Comparison of ENCODE assay signal across 13 cellular contexts in the genomic region with DNA sequence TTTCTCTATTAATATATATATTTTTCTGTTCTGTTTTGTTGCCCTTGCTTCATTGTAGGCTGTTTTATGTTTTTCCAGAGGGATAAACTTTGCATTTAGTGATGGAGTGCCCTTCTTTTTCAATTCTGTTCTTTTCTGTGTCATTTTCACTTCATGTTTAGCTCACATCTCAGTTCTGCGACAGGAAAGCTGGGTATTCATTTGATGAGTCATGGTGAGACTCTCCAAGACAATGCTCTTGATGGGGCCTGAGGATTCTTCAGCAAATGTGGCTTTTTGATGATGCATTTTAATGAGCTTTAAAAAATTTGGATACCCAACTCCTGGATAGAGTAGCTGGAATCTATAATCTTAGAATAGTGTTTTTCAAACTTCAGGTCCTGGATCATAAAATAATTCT. TPM values are rescaled to one million over a fixed set of nuclear protein-coding genes. Genes with fewer than 3 reads are reported as not detected.
DNase-seq lines count a peak whose midpoint lies in the region; ATAC-seq, FAIRE-seq and TF ChIP-seq lines count a peak whose summit lies in the region.
"Had no signal": no experiment of that assay in that cellular context is flagged by ENCODE, and none has a peak within 500 bp of the region (broad histone marks: within the 10 kb centered on the region; RNA-seq: fewer than 3 reads in every experiment).

No MANE protein-coding gene starts in this region.

- H3K27ac ChIP-seq in SK-N-SH (ENCODE audit: low read depth in 2 of 2, low read length in 1 of 2): peak overlapping the region; percentile 23 to 76; a peak in 3 of 4 replicates
- H3K27ac ChIP-seq: thoracic aorta had no signal

- H3K4me3 ChIP-seq in SK-N-SH (ENCODE audit: low read depth in 2 of 2, low read length in 1 of 2): no peak overlapping the region
- no peak overlapping the region for H3K4me3 ChIP-seq in fibroblast of pulmonary artery (replicated peaks; ENCODE audit: low read depth, low read length)
- H3K4me3 ChIP-seq: thoracic aorta had no signal

- H4K20me1 ChIP-seq in SK-N-SH (ENCODE audit: insufficient read depth): no peaks in the 10 kb centered on the region

- H3K79me2 ChIP-seq in SK-N-SH (ENCODE audit: insufficient read depth): no peaks in the 10 kb centered on the region

- WGBS in SK-N-SH (ENCODE audit: low lambda C conversion rate): 7% methylated on average over 1 of the region's 1 CpG

- peak overlapping the region; percentile 52; the same call in 1 of the 2 replicates for H3K4me2 ChIP-seq in SK-N-SH

- peak in 1 of 2 experiments; percentile 59; a peak in 1 of 4 replicates for TF ChIP-seq EP300 in SK-N-SH (IDR thresholded peaks at IDR 0.05; ENCODE audit: borderline replicate concordance in 1 of 2, low read depth in 1 of 2, low read length in 1 of 2)

- no peak for TF ChIP-seq RAD21 in SK-N-SH (IDR thresholded peaks at IDR 0.05; ENCODE audit: low read length)

- 0 out of 4 replicates have a peak, but pooled peaks cover 0 to 6% of the 10 kb centered on the region in 2 experiments for H3K4me1 ChIP-seq in SK-N-SH (ENCODE audit: control insufficient read depth in 1 of 2, insufficient read depth in 2 of 2, low read depth in 1 of 2, low read length in 1 of 2)

- peak; percentile 96 for FAIRE-seq in H54 (lab: Jason Lieb, UNC)
- FAIRE-seq in urothelium cell line (lab: Jason Lieb, UNC): no peak

- no peaks in the 10 kb centered on the region for H3K9me2 ChIP-seq in SK-N-SH

- DNase-seq in H54 (ENCODE audit: insufficient read length, low spot score) (peak; percentile 62), SK-N-SH (no peak), fibroblast of pulmonary artery (ENCODE audit: low read depth) (peak; percentile 70), urothelium cell line (ENCODE audit: low spot score) (peak; percentile 65), T1000 (lab: John Stamatoyannopoulos, UW) (no peak), 8988T (no peak)
- DNase-seq: activated B cell treated with CpG ODN at 0.5 μM for 24 hours; activated CD8-positive, alpha-beta memory T cell treated with anti-CD3 and anti-CD28 coated beads, Interleukin-2, amount 50 U/mL, for 4 hours; activated naive CD8-positive, alpha-beta T cell treated with anti-CD3 and anti-CD28 coated beads, Interleukin-2, amount 10 ng/mL, durations not matched to agents 7 days and 5 days; NCI-H1417; NCI-H526 treated with DMSO at 0.1 percent for 48 hours had no signal

- peak overlapping the region; percentile 38; the same call in 1 of the 2 replicates for H3K9ac ChIP-seq in SK-N-SH

- H3K9me3 ChIP-seq in SK-N-SH: no peaks in the 10 kb centered on the region
- H3K9me3 ChIP-seq: thoracic aorta had no signal

- no peak for TF ChIP-seq POLR2A in H54 (IDR thresholded peaks at IDR 0.05; ENCODE audit: low read depth, low read length)

- H3F3A ChIP-seq in SK-N-SH (replicated peaks; ENCODE audit: insufficient read depth): peaks cover 14% of the 10 kb centered on the region

- POLR2A ChIA-PET in SK-N-SH (lab: Yijun Ruan, JAX): no interaction called here

- TF ChIP-seq CTCF in SK-N-SH (IDR thresholded peaks at IDR 0.05) (no peak), fibroblast of pulmonary artery (IDR thresholded peaks at IDR 0.05; ENCODE audit: low read length, missing control alignments) (no peak)

- no peaks in the 10 kb centered on the region for H3K36me3 ChIP-seq in SK-N-SH (replicated peaks in 1 of 2; ENCODE audit: control insufficient read depth in 1 of 2, insufficient read depth in 2 of 2, low read length in 1 of 2)
- H3K36me3 ChIP-seq: thoracic aorta had no signal

- H2AFZ ChIP-seq in SK-N-SH (ENCODE audit: low read depth): peak overlapping the region; percentile 71; the same call in 1 of the 2 replicates

- ATAC-seq in HG02840 (IDR thresholded peaks at IDR 0.05; ENCODE audit: low FRiP score, unreplicated experiment): no peak

- CTCF ChIA-PET in SK-N-SH (lab: Yijun Ruan, JAX): no interaction called here

- H3K27me3 ChIP-seq in SK-N-SH (ENCODE audit: insufficient read depth): no peaks in the 10 kb centered on the region

TF ChIP-seq in SK-N-SH, 30 proteins besides CTCF, POLR2A, EP300 and RAD21 (continues in another document):
- TF ChIP-seq MEF2A (IDR thresholded peaks at IDR 0.05; ENCODE audit: borderline replicate concordance, low read depth) (no peak), FOSL2 (IDR thresholded peaks at IDR 0.05; ENCODE audit: borderline replicate concordance, low read depth) (peak; percentile 84), RFX5 (IDR thresholded peaks at IDR 0.05; ENCODE audit: low read length) (no peak), GABPA (IDR thresholded peaks at IDR 0.05; ENCODE audit: low read depth) (no peak), TEAD4 (IDR thresholded peaks at IDR 0.05; ENCODE audit: borderline replicate concordance, insufficient read depth) (0 out of 2 replicates have a peak, but pooled peaks have one; percentile 44), EZH2phosphoT487 (IDR thresholded peaks at IDR 0.05; ENCODE audit: borderline replicate concordance, low read depth) (no peak), YY1 (IDR thresholded peaks at IDR 0.05; ENCODE audit: low read depth) (no peak), FOXM1 (IDR thresholded peaks at IDR 0.05; ENCODE audit: low read depth) (no peak), POLR2AphosphoS5 (IDR thresholded peaks at IDR 0.05; ENCODE audit: low read depth, low read length) (no peak), JUND (IDR thresholded peaks at IDR 0.05) (peak; percentile 81), NFIC (IDR thresholded peaks at IDR 0.05; ENCODE audit: borderline replicate concordance) (peak; percentile 27; the same call in 1 of the 2 replicates), SMC3 (IDR thresholded peaks at IDR 0.05; ENCODE audit: low read depth, low read length) (no peak), TAF1 (IDR thresholded peaks at IDR 0.05; ENCODE audit: borderline replicate concordance, low read depth, low read length) (no peak)
- TF ChIP-seq, protein P1, sequence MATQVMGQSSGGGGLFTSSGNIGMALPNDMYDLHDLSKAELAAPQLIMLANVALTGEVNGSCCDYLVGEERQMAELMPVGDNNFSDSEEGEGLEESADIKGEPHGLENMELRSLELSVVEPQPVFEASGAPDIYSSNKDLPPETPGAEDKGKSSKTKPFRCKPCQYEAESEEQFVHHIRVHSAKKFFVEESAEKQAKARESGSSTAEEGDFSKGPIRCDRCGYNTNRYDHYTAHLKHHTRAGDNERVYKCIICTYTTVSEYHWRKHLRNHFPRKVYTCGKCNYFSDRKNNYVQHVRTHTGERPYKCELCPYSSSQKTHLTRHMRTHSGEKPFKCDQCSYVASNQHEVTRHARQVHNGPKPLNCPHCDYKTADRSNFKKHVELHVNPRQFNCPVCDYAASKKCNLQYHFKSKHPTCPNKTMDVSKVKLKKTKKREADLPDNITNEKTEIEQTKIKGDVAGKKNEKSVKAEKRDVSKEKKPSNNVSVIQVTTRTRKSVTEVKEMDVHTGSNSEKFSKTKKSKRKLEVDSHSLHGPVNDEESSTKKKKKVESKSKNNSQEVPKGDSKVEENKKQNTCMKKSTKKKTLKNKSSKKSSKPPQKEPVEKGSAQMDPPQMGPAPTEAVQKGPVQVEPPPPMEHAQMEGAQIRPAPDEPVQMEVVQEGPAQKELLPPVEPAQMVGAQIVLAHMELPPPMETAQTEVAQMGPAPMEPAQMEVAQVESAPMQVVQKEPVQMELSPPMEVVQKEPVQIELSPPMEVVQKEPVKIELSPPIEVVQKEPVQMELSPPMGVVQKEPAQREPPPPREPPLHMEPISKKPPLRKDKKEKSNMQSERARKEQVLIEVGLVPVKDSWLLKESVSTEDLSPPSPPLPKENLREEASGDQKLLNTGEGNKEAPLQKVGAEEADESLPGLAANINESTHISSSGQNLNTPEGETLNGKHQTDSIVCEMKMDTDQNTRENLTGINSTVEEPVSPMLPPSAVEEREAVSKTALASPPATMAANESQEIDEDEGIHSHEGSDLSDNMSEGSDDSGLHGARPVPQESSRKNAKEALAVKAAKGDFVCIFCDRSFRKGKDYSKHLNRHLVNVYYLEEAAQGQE (IDR thresholded peaks at IDR 0.05; ENCODE audit: low read depth, low read length): no peak
- TF ChIP-seq, protein P2, sequence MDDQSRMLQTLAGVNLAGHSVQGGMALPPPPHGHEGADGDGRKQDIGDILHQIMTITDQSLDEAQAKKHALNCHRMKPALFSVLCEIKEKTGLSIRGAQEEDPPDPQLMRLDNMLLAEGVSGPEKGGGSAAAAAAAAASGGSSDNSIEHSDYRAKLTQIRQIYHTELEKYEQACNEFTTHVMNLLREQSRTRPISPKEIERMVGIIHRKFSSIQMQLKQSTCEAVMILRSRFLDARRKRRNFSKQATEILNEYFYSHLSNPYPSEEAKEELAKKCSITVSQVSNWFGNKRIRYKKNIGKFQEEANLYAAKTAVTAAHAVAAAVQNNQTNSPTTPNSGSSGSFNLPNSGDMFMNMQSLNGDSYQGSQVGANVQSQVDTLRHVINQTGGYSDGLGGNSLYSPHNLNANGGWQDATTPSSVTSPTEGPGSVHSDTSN (IDR thresholded peaks at IDR 0.05): peak; percentile 86
- TF ChIP-seq, protein P3, sequence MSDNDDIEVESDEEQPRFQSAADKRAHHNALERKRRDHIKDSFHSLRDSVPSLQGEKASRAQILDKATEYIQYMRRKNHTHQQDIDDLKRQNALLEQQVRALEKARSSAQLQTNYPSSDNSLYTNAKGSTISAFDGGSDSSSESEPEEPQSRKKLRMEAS (IDR thresholded peaks at IDR 0.05; ENCODE audit: low read depth): no peak
- TF ChIP-seq, protein P4, sequence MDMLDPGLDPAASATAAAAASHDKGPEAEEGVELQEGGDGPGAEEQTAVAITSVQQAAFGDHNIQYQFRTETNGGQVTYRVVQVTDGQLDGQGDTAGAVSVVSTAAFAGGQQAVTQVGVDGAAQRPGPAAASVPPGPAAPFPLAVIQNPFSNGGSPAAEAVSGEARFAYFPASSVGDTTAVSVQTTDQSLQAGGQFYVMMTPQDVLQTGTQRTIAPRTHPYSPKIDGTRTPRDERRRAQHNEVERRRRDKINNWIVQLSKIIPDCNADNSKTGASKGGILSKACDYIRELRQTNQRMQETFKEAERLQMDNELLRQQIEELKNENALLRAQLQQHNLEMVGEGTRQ (IDR thresholded peaks at IDR 0.05; ENCODE audit: borderline replicate concordance, low read depth, low read length): no peak

RNA-seq across cellular contexts. Expression of a gene that starts 56.5 kb away (rescaled TPM):
- not detected in 2 replicates for polyA plus RNA-seq in SK-N-SH (2012; rRNA removed)
- polyA plus RNA-seq in SK-N-SH (2012; cell fraction: cytosol; rRNA removed): not detected in 2 replicates
- not detected in 2 replicates for polyA plus RNA-seq in SK-N-SH (2012; cell fraction: nucleus; rRNA removed)

Comparison
In these comparisons a context has a peak if more than half of its experiments do, and no peak if none do; other contexts are left out.
1. DNase-seq: peak in H54 (single experiment), fibroblast of pulmonary artery (single experiment) and urothelium cell line (single experiment); none in SK-N-SH (single experiment), T1000 (single experiment) and 8988T (single experiment).